Comparison of ENCODE assay signal across 24 cellular contexts in the genomic region with DNA sequence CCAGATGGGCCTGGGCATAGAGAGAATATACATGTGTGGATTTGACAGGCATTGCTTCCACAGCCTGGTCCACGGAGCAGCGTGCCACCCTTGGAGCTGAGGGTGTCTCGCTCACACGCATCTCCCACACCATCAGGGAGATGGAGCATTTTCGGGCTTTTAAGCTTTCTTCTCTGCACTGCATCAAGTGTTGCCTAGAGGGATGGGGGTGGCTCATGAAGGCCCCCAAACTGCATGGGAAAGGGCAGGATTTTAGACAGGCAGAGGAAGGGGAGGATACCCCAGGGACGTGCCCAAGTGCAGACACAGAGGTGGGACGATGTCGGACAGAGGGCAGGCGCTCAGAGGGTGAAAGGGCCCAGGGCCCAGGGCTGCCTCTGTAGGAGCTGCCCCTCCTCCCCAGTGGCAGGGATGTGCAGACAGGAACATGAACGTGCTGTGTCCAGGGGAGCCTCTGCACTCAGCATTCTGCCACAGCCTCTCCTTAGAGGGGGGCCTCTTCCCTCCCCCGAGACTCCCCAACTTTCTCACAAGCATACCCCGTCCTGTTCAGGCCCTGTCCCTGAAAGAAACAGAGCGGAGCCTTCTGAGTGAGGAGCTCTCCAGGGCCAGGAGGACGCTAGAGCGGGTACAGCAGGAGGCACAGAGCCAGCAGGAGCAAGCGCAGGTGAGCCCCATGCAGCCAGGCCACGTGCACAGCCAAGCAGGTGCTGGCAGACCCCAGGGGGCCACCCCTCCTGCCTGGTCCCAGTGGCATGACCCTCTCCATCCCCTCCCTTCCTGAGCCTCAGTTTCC. TPM values are rescaled to one million over a fixed set of nuclear protein-coding genes. Genes with fewer than 3 reads are reported as not detected.
DNase-seq lines count a peak whose midpoint lies in the region; ATAC-seq, FAIRE-seq and TF ChIP-seq lines count a peak whose summit lies in the region.
"Had no signal": no experiment of that assay in that cellular context is flagged by ENCODE, and none has a peak within 500 bp of the region (broad histone marks: within the 10 kb centered on the region; RNA-seq: fewer than 3 reads in every experiment).

No MANE protein-coding gene starts in this region.

- FAIRE-seq in pancreas (lab: Jason Lieb, UNC), result no peak
- FAIRE-seq: colon, endothelial cell of umbilical vein had no signal

- H3K27ac Mint-ChIP-seq in CD14-positive monocyte (no peak overlapping the region), T-helper 17 cell (peak overlapping the region; percentile 22)
- H3K27ac Mint-ChIP-seq: activated CD4-positive, alpha-beta T cell treated with anti-CD3 and anti-CD28 coated beads for 36 hours; activated naive CD4-positive, alpha-beta T cell treated with anti-CD3 and anti-CD28 coated beads, Interleukin-2, amount 10 ng/mL, durations not matched to agents 7 days and 5 days; stimulated activated naive B cell treated with anti-CD40 and anti-IgM and Interleukin-4, amounts not matched to agents 10 μg/mL and 1 μg/mL and 100 μg/mL, for 72 hours had no signal

- H3K27me3 ChIP-seq in pancreas, result no peaks in the 10 kb centered on the region
- H3K27me3 ChIP-seq: ascending aorta had no signal

- intact Hi-C loops in CD14-positive monocyte (cut with micrococcal nuclease), result no loop called here
- intact Hi-C loops in pancreas (cut with DNase I), result no loop called here

- no peak overlapping the region for H3K4me3 ChIP-seq in pancreas
- H3K4me3 ChIP-seq: ascending aorta had no signal

- no peaks in the 10 kb centered on the region for H3K4me1 ChIP-seq in pancreas

- H3K36me3 ChIP-seq in pancreas, result no peaks in the 10 kb centered on the region
- H3K36me3 ChIP-seq: ascending aorta had no signal

- TF ChIP-seq CTCF in CD14-positive monocyte (IDR thresholded peaks at IDR 0.05), result no peak
- TF ChIP-seq CTCF in pancreas (IDR thresholded peaks at IDR 0.05), result no peak

- peak overlapping the region in 1 of 2 donors; percentile 30 for H3K4me3 Mint-ChIP-seq in CD14-positive monocyte
- H3K4me3 Mint-ChIP-seq in T-helper 17 cell, result no peak overlapping the region
- H3K4me3 Mint-ChIP-seq: activated CD4-positive, alpha-beta T cell treated with anti-CD3 and anti-CD28 coated beads for 36 hours; activated naive CD4-positive, alpha-beta T cell treated with anti-CD3 and anti-CD28 coated beads, Interleukin-2, amount 10 ng/mL, durations not matched to agents 7 days and 5 days; stimulated activated naive B cell treated with anti-CD40 and anti-IgM and Interleukin-4, amounts not matched to agents 10 μg/mL and 1 μg/mL and 100 μg/mL, for 72 hours had no signal

- H3K27ac ChIP-seq in pancreas, result no peak overlapping the region
- H3K27ac ChIP-seq: ascending aorta had no signal

- peaks cover 7% of the 10 kb centered on the region for H3K4me1 Mint-ChIP-seq in CD14-positive monocyte
- peaks cover 2% of the 10 kb centered on the region for H3K4me1 Mint-ChIP-seq in T-helper 17 cell
- H3K4me1 Mint-ChIP-seq: activated CD4-positive, alpha-beta T cell treated with anti-CD3 and anti-CD28 coated beads for 36 hours; activated naive CD4-positive, alpha-beta T cell treated with anti-CD3 and anti-CD28 coated beads, Interleukin-2, amount 10 ng/mL, durations not matched to agents 7 days and 5 days had no signal

- H3K9me3 Mint-ChIP-seq in CD14-positive monocyte, result no peaks in the 10 kb centered on the region
- H3K9me3 Mint-ChIP-seq: activated naive CD4-positive, alpha-beta T cell treated with anti-CD3 and anti-CD28 coated beads, Interleukin-2, amount 10 ng/mL, durations not matched to agents 7 days and 5 days; stimulated activated naive B cell treated with anti-CD40 and anti-IgM and Interleukin-4, amounts not matched to agents 10 μg/mL and 1 μg/mL and 100 μg/mL, for 72 hours had no signal

- H3K27me3 Mint-ChIP-seq in CD14-positive monocyte (ENCODE audit: low read depth in 3 of 3) (peaks cover 0 to 4% (median 2%) of the 10 kb centered on the region in 3 donors), T-helper 17 cell (peaks cover 20% of the 10 kb centered on the region)
- H3K27me3 Mint-ChIP-seq: activated CD4-positive, alpha-beta T cell treated with anti-CD3 and anti-CD28 coated beads for 36 hours had no signal

- WGBS in pancreas, 2 donors, result 70 to 74% methylated on average over 17 of the region's 17 CpGs

- no peaks in the 10 kb centered on the region for H3K36me3 Mint-ChIP-seq in CD14-positive monocyte
- no peaks in the 10 kb centered on the region for H3K36me3 Mint-ChIP-seq in T-helper 17 cell (ENCODE audit: low read depth)
- H3K36me3 Mint-ChIP-seq: activated naive CD4-positive, alpha-beta T cell treated with anti-CD3 and anti-CD28 coated beads, Interleukin-2, amount 10 ng/mL, durations not matched to agents 7 days and 5 days; stimulated activated naive B cell treated with anti-CD40 and anti-IgM and Interleukin-4, amounts not matched to agents 10 μg/mL and 1 μg/mL and 100 μg/mL, for 72 hours had no signal

- H3K9me3 ChIP-seq in T-helper 17 cell (ENCODE audit: control insufficient read depth, low read length, poor library complexity, severe bottlenecking) (no peaks in the 10 kb centered on the region), pancreas (no peaks in the 10 kb centered on the region)
- H3K9me3 ChIP-seq: ascending aorta had no signal

- DNase-seq in CD14-positive monocyte (ENCODE audit: low spot score), result peak; percentile 39
- no peak for DNase-seq in T-helper 17 cell
- DNase-seq in left lobe of liver (ENCODE audit: low spot score), result peak; percentile 44
- peak in 4 of 6 donors; percentile 4 to 41 (median 24) for DNase-seq in pancreas
- DNase-seq in dedifferentiated amniotic fluid mesenchymal stem cell (ENCODE audit: extremely low spot score), result no peak
- DNase-seq in stimulated activated CD4-positive, alpha-beta T cell treated with anti-CD3 and anti-CD28 coated beads, Interleukin-4, amount 100 ng/mL, for 24 hours, result no peak
- DNase-seq: activated CD4-positive, alpha-beta T cell treated with anti-CD3 and anti-CD28 coated beads for 36 hours; activated naive CD4-positive, alpha-beta T cell treated with anti-CD3 and anti-CD28 coated beads, Interleukin-2, amount 10 ng/mL, durations not matched to agents 7 days and 5 days; activated T-cell treated with anti-CD3 and anti-CD28 coated beads for 4 hours; DMS79; GOT3; left cardiac atrium; NCI-H1436; stimulated activated CD4-positive, alpha-beta T cell treated with anti-CD3 and anti-CD28 coated beads, Interleukin-12 subunit alpha, Interleukin-12 subunit beta, amount 100 ng/mL, for 4 hours; stimulated activated naive B cell treated with anti-CD40 and anti-IgM and Interleukin-4, amounts not matched to agents 10 μg/mL and 1 μg/mL and 100 μg/mL, for 72 hours had no signal

- ATAC-seq in T-helper 17 cell, result no peak
- ATAC-seq in left lobe of liver, result no peak
- ATAC-seq in pancreas, result no peak
- no peak for ATAC-seq in GM19328 (IDR thresholded peaks at IDR 0.05; ENCODE audit: unreplicated experiment)
- ATAC-seq in GM21447 (IDR thresholded peaks at IDR 0.05; ENCODE audit: unreplicated experiment), result no peak
- ATAC-seq: activated CD4-positive, alpha-beta T cell treated with anti-CD3 and anti-CD28 coated beads for 36 hours; left cardiac atrium; stimulated activated naive B cell treated with anti-CD40 and anti-IgM and Interleukin-4, amounts not matched to agents 10 μg/mL and 1 μg/mL and 100 μg/mL, for 72 hours had no signal

RNA-seq across cellular contexts. Expression of gene SNED1, which starts 42.9 kb away (rescaled TPM):
- polyA plus RNA-seq in CD14-positive monocyte, result under 1 TPM; 0.02 to 0.12 TPM
- 10 to 100 TPM; 42.0 to 72.1 TPM for total RNA-seq in T-helper 17 cell
- total RNA-seq in left lobe of liver, result 34.9 TPM
- 10 to 100 TPM in 2 of 6 donors, 1 to 10 TPM in 4; 6.6 to 19.2 (median 9.6) TPM for total RNA-seq in pancreas
- polyA plus RNA-seq in pancreas, result 10 to 100 TPM; 12.9 to 13.2 TPM

RNA-seq across cellular contexts. Expression of gene CROCC2, which starts 49.4 kb away (rescaled TPM):
- polyA plus RNA-seq in CD14-positive monocyte (not detected), pancreas (under 1 TPM; 0.04 to 0.05 TPM)
- total RNA-seq in T-helper 17 cell (not detected), left lobe of liver (0.05 TPM), pancreas (under 1 TPM in 1 of 6 donors, not detected in 5; 0.04 TPM)
- total RNA-seq: activated CD4-positive, alpha-beta T cell treated with anti-CD3 and anti-CD28 coated beads for 36 hours; endothelial cell of umbilical vein; left cardiac atrium; M059J; pulmonary artery endothelial cell; urinary bladder had no signal
- polyA plus RNA-seq: endothelial cell of umbilical vein had no signal

RNA-seq across cellular contexts. Expression of gene MAB21L4, which starts 59.5 kb away (rescaled TPM):
- polyA plus RNA-seq in CD14-positive monocyte (not detected), pancreas (1 to 10 TPM; 2.0 TPM)
- total RNA-seq in T-helper 17 cell (not detected), left lobe of liver (19.3 TPM), pancreas (1 to 10 TPM in 2 of 6 donors, under 1 TPM in 4; 0.14 to 1.5 (median 0.45) TPM)
- total RNA-seq: activated CD4-positive, alpha-beta T cell treated with anti-CD3 and anti-CD28 coated beads for 36 hours; ascending aorta; endothelial cell of umbilical vein; left cardiac atrium; M059J; pulmonary artery endothelial cell; RPMI7951 had no signal
- polyA plus RNA-seq: endothelial cell of umbilical vein had no signal

Comparison
In these comparisons a context has a peak if more than half of its experiments do, and no peak if none do; other contexts are left out.
1. DNase-seq: peak in CD14-positive monocyte (single experiment), left lobe of liver (single experiment) and pancreas (4 of 6); none in T-helper 17 cell (0 of 3), dedifferentiated amniotic fluid mesenchymal stem cell (single experiment) and stimulated activated CD4-positive, alpha-beta T cell treated with anti-CD3 and anti-CD28 coated beads, Interleukin-4, amount 100 ng/mL, for 24 hours (single experiment).